Comparison of ENCODE assay signal across 11 cellular contexts in genomic region chr1:181095763-181096184, GRCh38. TPM values are rescaled to one million over a fixed set of nuclear protein-coding genes. Genes with fewer than 3 reads are reported as not detected.
DNase-seq lines count a peak whose midpoint lies in the region; ATAC-seq, FAIRE-seq and TF ChIP-seq lines count a peak whose summit lies in the region.
"Had no signal": no experiment of that assay in that cellular context is flagged by ENCODE, and none has a peak within 500 bp of the region (broad histone marks: within the 10 kb centered on the region; RNA-seq: fewer than 3 reads in every experiment).

No MANE protein-coding gene starts in this region.

- H2BK5ac ChIP-seq in H1 (ENCODE audit: low read depth, low read length): no peak overlapping the region; the same call in 1 of the 2 replicates

- CTCF ChIA-PET in H1 (lab: Charles Lee; ENCODE audit: partially characterized antibody): interaction anchor here (1.4 to 12.3 kb wide), 4 partner anchors 10 to 45 kb away, joined by 3 to 115 read pairs (median 4); no protein-coding TSS in a partner anchor

- H3K4ac ChIP-seq in H1 (replicated peaks; ENCODE audit: insufficient read length, low read depth, low read length): no peak overlapping the region

- H3K4me3 ChIP-seq in DND-41 (ENCODE audit: low read depth in 1 of 2, low read length in 2 of 2) (no peak overlapping the region), H1 (ENCODE audit: extremely low read depth in 1 of 4, insufficient read depth in 2 of 4, low read depth in 3 of 4, low read length in 4 of 4) (no peak overlapping the region), osteoblast (ENCODE audit: insufficient read depth, low read length) (peak overlapping the region; percentile 6)

- peaks cover 78% of the 10 kb centered on the region for H3K4me1 ChIP-seq in DND-41 (ENCODE audit: insufficient read depth, low read length)
- peaks cover 15 to 38% (median 29%) of the 10 kb centered on the region in 4 experiments for H3K4me1 ChIP-seq in H1 (replicated peaks in 1 of 4; ENCODE audit: control insufficient read depth in 3 of 4, insufficient read depth in 4 of 4, low read length in 3 of 4)
- H3K4me1 ChIP-seq in osteoblast (ENCODE audit: insufficient read depth, low read length): peaks cover 84% of the 10 kb centered on the region

- H3K23me2 ChIP-seq in H1 (ENCODE audit: low read depth, low read length): peaks cover 3% of the 10 kb centered on the region

- H3K9ac ChIP-seq in DND-41 (ENCODE audit: low read depth, low read length) (no peak overlapping the region), H1 (replicated peaks in 1 of 4; ENCODE audit: extremely low read depth in 1 of 4, low read depth in 3 of 4, low read length in 3 of 4) (no peak overlapping the region)
- H3K9ac ChIP-seq: KMS-11 had no signal

- no peak overlapping the region for H3K23ac ChIP-seq in H1 (ENCODE audit: insufficient read length)

- H3K36me3 ChIP-seq in DND-41 (ENCODE audit: insufficient read depth, low read length) (peaks cover 31% of the 10 kb centered on the region), H1 (ENCODE audit: control insufficient read depth in 2 of 4, insufficient read depth in 4 of 4, low read length in 3 of 4) (no peaks in the 10 kb centered on the region), osteoblast (ENCODE audit: insufficient read depth, low read length) (peaks cover 14% of the 10 kb centered on the region)

- H4K20me1 ChIP-seq in DND-41 (ENCODE audit: insufficient read depth, low read length) (peaks cover 24% of the 10 kb centered on the region; the same call in 1 of the 2 replicates), H1 (replicated peaks in 1 of 2; ENCODE audit: control insufficient read depth in 1 of 2, insufficient read depth in 2 of 2, low read length in 2 of 2) (peaks cover 11 to 13% of the 10 kb centered on the region in 2 experiments), osteoblast (ENCODE audit: insufficient read depth, low read length) (peaks cover 26% of the 10 kb centered on the region)

- TF ChIP-seq POLR2A in H1 (IDR thresholded peaks at IDR 0.05; ENCODE audit: control extremely low read depth in 1 of 2, low read depth in 2 of 2, low read length in 2 of 2): no peak

- no peak overlapping the region for H3K56ac ChIP-seq in H1 (replicated peaks; ENCODE audit: insufficient read length, low read depth, low read length)

- no peak overlapping the region for H4K5ac ChIP-seq in H1 (ENCODE audit: insufficient read length, low read depth, low read length)

- ATAC-seq in DND-41 (ENCODE audit: insufficient read depth, low read depth): no peak
- ATAC-seq in HG02642 (IDR thresholded peaks at IDR 0.05; ENCODE audit: poor library complexity, unreplicated experiment): no peak
- ATAC-seq: naive thymus-derived CD4-positive, alpha-beta T cell had no signal

- H3K18ac ChIP-seq in H1 (ENCODE audit: extremely low read depth, low read length): no peak overlapping the region

- no peaks in the 10 kb centered on the region for H3K79me1 ChIP-seq in H1 (ENCODE audit: low read depth, low read length)

- H4K8ac ChIP-seq in H1 (ENCODE audit: extremely low read depth, insufficient read depth, low read length): no peak overlapping the region

- POLR2A ChIA-PET in H1 (lab: Charles Lee; ENCODE audit: partially characterized antibody): interaction anchor here (0.7 to 14.2 kb wide), 4 partner anchors 6 to 73 kb away, joined by 4 to 253 read pairs (median 8); partner anchors contain the start of genes IER5 and STX6

- 0 out of 2 replicates have a peak overlapping the region, but pooled peaks have one; percentile 2 for H3K4me2 ChIP-seq in DND-41 (ENCODE audit: insufficient read depth, low read length)
- peak overlapping the region; percentile 16 to 33; a peak in 1 of 4 replicates for H3K4me2 ChIP-seq in H1 (ENCODE audit: insufficient read depth in 1 of 2, low read depth in 2 of 2, low read length in 2 of 2)
- H3K4me2 ChIP-seq in osteoblast (ENCODE audit: insufficient read depth, low read length): peak overlapping the region; percentile 36
- H3K4me2 ChIP-seq: KMS-11 had no signal

- H3K27ac ChIP-seq in DND-41 (ENCODE audit: low read length) (peak overlapping the region; percentile 42), H1 (ENCODE audit: low read depth, low read length) (no peak overlapping the region), osteoblast (ENCODE audit: low read depth, low read length) (peak overlapping the region; percentile 72)
- H3K27ac ChIP-seq: KMS-11 had no signal

- H3K79me2 ChIP-seq in DND-41 (ENCODE audit: insufficient read depth, low read length) (peaks cover 30% of the 10 kb centered on the region), H1 (ENCODE audit: control insufficient read depth in 1 of 2, insufficient read depth in 2 of 2, low read length in 2 of 2) (peaks cover 0 to 18% of the 10 kb centered on the region in 2 experiments; a peak in 2 of 4 replicates), osteoblast (ENCODE audit: insufficient read depth, low read length) (peaks cover 25% of the 10 kb centered on the region)

- TF ChIP-seq EP300 in H1 (IDR thresholded peaks at IDR 0.05; ENCODE audit: borderline replicate concordance in 1 of 2, low read depth in 2 of 2, low read length in 2 of 2): no peak

- WGBS in H1 (ENCODE audit: extremely low coverage in 1 of 2, insufficient coverage in 1 of 2, insufficient read length in 1 of 2, insufficient replicate concordance in 2 of 2, low coverage in 1 of 2, low lambda C conversion rate in 2 of 2, missing lambda C conversion rate in 1 of 2), 2 experiments: 75% methylated on average over 5 of the region's 5 CpGs; no CpG with 5 or more reads in 1 of the 2 experiments

- no peak overlapping the region for H2BK15ac ChIP-seq in H1 (ENCODE audit: low read length)

- TF ChIP-seq CTCF in DND-41 (IDR thresholded peaks at IDR 0.05; ENCODE audit: borderline replicate concordance, extremely low read depth, low read length, poor library complexity, severe bottlenecking): no peak
- TF ChIP-seq CTCF in H1 (IDR thresholded peaks at IDR 0.05; ENCODE audit: control extremely low read depth in 1 of 3, insufficient read depth in 1 of 3, low read depth in 1 of 3, low read length in 3 of 3): no peak
- TF ChIP-seq CTCF in osteoblast (IDR thresholded peaks at IDR 0.05; ENCODE audit: extremely low read depth, low read depth, low read length): no peak

- in situ Hi-C loops in KBM-7 (cut with MboI; ENCODE audit: low pct_unique_long_range_greater_than_20kb, low sequenced_read_pairs): loop anchor here (10.0 kb wide), 1 partner anchor 49 kb away; no protein-coding TSS in a partner anchor

- H2AFZ ChIP-seq in DND-41 (ENCODE audit: low read depth, low read length) (no peak overlapping the region), H1 (ENCODE audit: low read length) (no peak overlapping the region), osteoblast (ENCODE audit: low read length) (no peak overlapping the region)

- H2BK20ac ChIP-seq in H1 (ENCODE audit: low read length): 0 out of 2 replicates have a peak overlapping the region, but pooled peaks have one; percentile 64

- H4K91ac ChIP-seq in H1 (replicated peaks; ENCODE audit: insufficient read length, low read length): no peak overlapping the region

- H3K14ac ChIP-seq in H1 (ENCODE audit: insufficient read length): no peak overlapping the region

- H3K9me3 ChIP-seq in DND-41 (ENCODE audit: insufficient read depth, low read length, severe bottlenecking) (no peaks in the 10 kb centered on the region), H1 (ENCODE audit: insufficient read depth in 2 of 2, low read depth in 1 of 2, low read length in 1 of 2) (no peaks in the 10 kb centered on the region), osteoblast (ENCODE audit: low read depth, low read length) (no peaks in the 10 kb centered on the region)

- no peak overlapping the region for H2BK12ac ChIP-seq in H1 (ENCODE audit: low read depth, low read length)

- no peak overlapping the region for H2BK120ac ChIP-seq in H1 (replicated peaks; ENCODE audit: low read depth, low read length)

- H2AK5ac ChIP-seq in H1 (ENCODE audit: low read depth, low read length): no peak overlapping the region; the same call in 1 of the 2 replicates

- H3K27me3 ChIP-seq in DND-41 (ENCODE audit: insufficient read depth, low read length, poor library complexity) (no peaks in the 10 kb centered on the region), H1 (replicated peaks in 1 of 4; ENCODE audit: control insufficient read depth in 3 of 4, extremely low read depth in 1 of 4, insufficient read depth in 3 of 4, low read length in 3 of 4) (peaks cover 0 to 22% (median 10%) of the 10 kb centered on the region in 4 experiments; a peak in 5 of 7 replicates), osteoblast (ENCODE audit: insufficient read depth, low read length) (no peaks in the 10 kb centered on the region)

- no peak for FAIRE-seq in H1 (lab: Jason Lieb, UNC)

- DNase-seq in DND-41 (no peak), NCI-H2171 treated with DMSO at 0.1 percent for 48 hours (lab: John Stamatoyannopoulos, UW) (peak; percentile 70), H1 (ENCODE audit: low read depth in 1 of 2, low spot score in 2 of 2) (no peak), osteoblast (ENCODE audit: insufficient read length, low spot score, missing footprints) (peak; percentile 42), SIG-M5 (lab: John Stamatoyannopoulos, UW) (no peak), KBM-7 (no peak), medulla oblongata (ENCODE audit: extremely low spot score) (no peak)
- DNase-seq: activated T-cell treated with anti-CD3 and anti-CD28 coated beads, Interleukin-2, amount 50 U/mL, for 1 hour; naive thymus-derived CD4-positive, alpha-beta T cell had no signal

- TF ChIP-seq RAD21 in H1 (IDR thresholded peaks at IDR 0.05 in 1 of 2, conservative IDR thresholded peaks at IDR 0.05 in 1 of 2; ENCODE audit: low read depth in 2 of 2, low read length in 2 of 2): no peak

TF ChIP-seq in H1, 55 proteins besides CTCF, POLR2A, EP300 and RAD21 (continues in another document):
- no peak for TF ChIP-seq KDM1A (IDR thresholded peaks at IDR 0.05; ENCODE audit: borderline replicate concordance, low read length)
- no peak for TF ChIP-seq SP1 (IDR thresholded peaks at IDR 0.05; ENCODE audit: low read depth, low read length)
- no peak for TF ChIP-seq CTBP2 (IDR thresholded peaks at IDR 0.05; ENCODE audit: borderline replicate concordance, insufficient read depth, insufficient read length, low read length)
- no peak for TF ChIP-seq RNF2 (IDR thresholded peaks at IDR 0.05; ENCODE audit: borderline replicate concordance, low read depth, low read length, missing control alignments, poor library complexity, severe bottlenecking)
- no peak for TF ChIP-seq YY1 (IDR thresholded peaks at IDR 0.05; ENCODE audit: low read depth, low read length)
- no peak for TF ChIP-seq EGR1 (IDR thresholded peaks at IDR 0.05; ENCODE audit: borderline replicate concordance, low read depth, low read length)

RNA-seq across cellular contexts. Expression of gene IER5, which starts 7.3 kb away (rescaled TPM):
- 7.1 and 7.7 TPM in 2 replicates for total RNA-seq in H1 (2021; fragmentation: NEBNext Ultra II Directional; extraction: Animal tissue kit (Norgen Biotek cat#: 25700))
- polyA plus RNA-seq in H1 (2011; rRNA removed): 3.5 and 4.3 TPM in 2 replicates
- 5.5 TPM for polyA plus RNA-seq in H1 (2011; cell fraction: cytosol; rRNA removed)
- 6.0 TPM for polyA plus RNA-seq in H1 (2011; cell fraction: nucleus; rRNA removed)
- polyA plus RNA-seq in H1 (2012, experiment 1 of 2): 7.1 to 7.5 TPM (median 7.2 TPM) in 4 replicates
- 6.3 TPM for polyA plus RNA-seq in H1 (2012, experiment 2 of 2)
- polyA plus RNA-seq in H1 (2013, experiment 1 of 2): 3.4 TPM
- polyA plus RNA-seq in H1 (2013, experiment 2 of 2): 3.4 TPM
- 3.2 and 4.0 TPM in 2 replicates for polyA minus RNA-seq in H1 (2011; rRNA and poly(A)+ RNA removed)
- 6.9 TPM for polyA minus RNA-seq in H1 (2011; cell fraction: cytosol; rRNA and poly(A)+ RNA removed)
- polyA minus RNA-seq in H1 (2011; cell fraction: nucleus; rRNA and poly(A)+ RNA removed): 14.5 TPM
- total RNA-seq in osteoblast: 16.2 and 17.4 TPM in 2 replicates

Comparison
In these comparisons a context has a peak if more than half of its experiments do, and no peak if none do; other contexts are left out.
1. DNase-seq: peak in NCI-H2171 treated with DMSO at 0.1 percent for 48 hours (single experiment) and osteoblast (single experiment); none in DND-41 (single experiment), H1 (0 of 2), SIG-M5 (single experiment), KBM-7 (single experiment) and medulla oblongata (single experiment).
2. Peak in every context shown above with its lines, with median percentiles within 50 percentile points of each other: H3K4me2 ChIP-seq.